8 cellular contexts compared by ENCODE assay signal in the genomic region with DNA sequence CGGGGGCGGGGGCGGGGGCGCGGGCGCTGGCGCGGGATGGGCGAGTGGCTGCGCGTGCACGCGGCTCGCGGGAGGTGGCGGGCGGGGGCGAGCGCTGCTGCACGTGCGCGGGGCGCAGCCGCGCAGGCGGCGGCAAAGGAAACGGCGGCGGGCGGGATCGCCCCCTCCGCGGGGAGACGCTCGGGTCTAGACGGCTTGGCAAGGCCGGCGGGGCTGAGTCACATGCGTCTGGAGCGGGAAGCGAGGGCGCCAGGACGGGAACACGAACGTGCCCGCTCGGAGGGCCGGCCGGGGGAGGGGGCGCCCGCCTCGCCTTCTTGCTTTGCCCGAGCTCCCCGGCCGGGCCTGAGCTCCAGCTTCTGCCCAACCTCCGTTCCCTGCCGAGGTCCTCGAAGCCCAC. TPM values are rescaled to one million over a fixed set of nuclear protein-coding genes. Genes with fewer than 3 reads are reported as not detected.
A peak's percentile ranks its signal among the peaks of the same experiment; 100 is the strongest.
DNase-seq lines count a peak whose midpoint lies in the region; ATAC-seq and TF ChIP-seq lines count a peak whose summit lies in the region.

No MANE protein-coding gene starts in this region.

- WGBS in IMR-90 (ENCODE audit: extremely low coverage in 2 of 2, insufficient read length in 1 of 2), 2 experiments: 9% methylated on average over 13 of the region's 59 CpGs; no CpG with 5 or more reads in 1 of the 2 experiments
- WGBS in esophagus squamous epithelium, 2 donors: no CpG with 5 or more reads among the region's 59 CpGs

- peaks cover 23% of the 10 kb centered on the region for H3K9me1 ChIP-seq in IMR-90 (ENCODE audit: insufficient read depth, low read length)

- H3K4ac ChIP-seq in IMR-90 (ENCODE audit: low read depth, low read length): peak overlapping the region; percentile 72

- no peak overlapping the region for H3K9ac ChIP-seq in IMR-90 (ENCODE audit: low read depth, low read length)

- H3K4me1 ChIP-seq in IMR-90 (ENCODE audit: control insufficient read depth, insufficient read depth, low read length) (peaks cover 33% of the 10 kb centered on the region), esophagus squamous epithelium (peaks cover 12 to 46% (median 13%) of the 10 kb centered on the region in 3 donors)

- no peaks in the 10 kb centered on the region for H3K27me3 ChIP-seq in IMR-90 (ENCODE audit: control insufficient read depth, insufficient read depth, low read length)
- H3K27me3 ChIP-seq in esophagus squamous epithelium: no peaks in the 10 kb centered on the region

- no peaks in the 10 kb centered on the region for H3K27me3 Mint-ChIP-seq in activated CD8-positive, alpha-beta T cell treated with anti-CD3 and anti-CD28 coated beads for 36 hours

- DNase-seq in IMR-90 (peak; percentile 46), esophagus squamous epithelium (lab: John Stamatoyannopoulos, UW) (no peak), pulmonary artery endothelial cell (ENCODE audit: low read depth, low spot score) (peak; percentile 24), KG1 (lab: John Stamatoyannopoulos, UW) (no peak), middle frontal gyrus (ENCODE audit: extremely low spot score, low spot score) (no peak)
- peak; percentile 42 for DNase-seq in activated CD8-positive, alpha-beta T cell treated with anti-CD3 and anti-CD28 coated beads for 36 hours

- H4K5ac ChIP-seq in IMR-90 (ENCODE audit: low read depth, low read length): peak overlapping the region; percentile 77

- no peaks in the 10 kb centered on the region for H3K36me3 Mint-ChIP-seq in activated CD8-positive, alpha-beta T cell treated with anti-CD3 and anti-CD28 coated beads for 36 hours (ENCODE audit: low read depth)

- intact Hi-C loops in IMR-90 (cut with micrococcal nuclease): no loop called here
- intact Hi-C loops in activated CD8-positive, alpha-beta T cell treated with anti-CD3 and anti-CD28 coated beads for 36 hours (cut with micrococcal nuclease): loop anchor here (5.0 kb wide), 1 partner anchor 33 kb away; no protein-coding TSS in a partner anchor
- intact Hi-C loops in esophagus squamous epithelium (cut with DNase I): loop anchor here (5.0 kb wide), 1 partner anchor 33 kb away; no protein-coding TSS in a partner anchor

- H2AFZ ChIP-seq in IMR-90 (replicated peaks; ENCODE audit: low read length, poor library complexity): peak overlapping the region; percentile 79

- no peak overlapping the region for H3K14ac ChIP-seq in IMR-90 (replicated peaks; ENCODE audit: low read depth, low read length)

- H3K27ac ChIP-seq in IMR-90 (ENCODE audit: insufficient read depth, low read length) (peak overlapping the region; percentile 20; the same call in 1 of the 2 replicates), esophagus squamous epithelium (peak overlapping the region in 1 of 4 donors; percentile 28)

- in situ Hi-C loops in IMR-90 (cut with MboI; ENCODE audit: low sequenced_read_pairs): loop anchor here (25.0 kb wide), 1 partner anchor 437 kb away; no protein-coding TSS in a partner anchor

- H3K27ac Mint-ChIP-seq in activated CD8-positive, alpha-beta T cell treated with anti-CD3 and anti-CD28 coated beads for 36 hours: no peak overlapping the region

- no TSS peak for BruUV-seq in IMR-90 (replicated peaks; lab: Mats Ljungman, UMichigan)

- 0 out of 3 replicates have a peak overlapping the region, but pooled peaks have one; percentile 50 for H2BK15ac ChIP-seq in IMR-90 (ENCODE audit: low read depth, low read length)

- no peak overlapping the region for H3K4me3 ChIP-seq in IMR-90 (ENCODE audit: insufficient read depth, low read depth, low read length)
- peak overlapping the region; percentile 4 to 56 (median 28) for H3K4me3 ChIP-seq in esophagus squamous epithelium

- H3K23ac ChIP-seq in IMR-90 (ENCODE audit: low read depth, low read length): no peak overlapping the region

- TF ChIP-seq CTCF in IMR-90 (conservative IDR thresholded peaks at IDR 0.05; ENCODE audit: low read depth, low read length) (no peak), esophagus squamous epithelium (IDR thresholded peaks at IDR 0.05) (no peak)
- no peak for TF ChIP-seq CTCF in activated CD8-positive, alpha-beta T cell treated with anti-CD3 and anti-CD28 coated beads for 36 hours (IDR thresholded peaks at IDR 0.05)

- no peaks in the 10 kb centered on the region for H3K36me3 ChIP-seq in IMR-90 (ENCODE audit: control insufficient read depth, insufficient read depth, low read length)
- no peaks in the 10 kb centered on the region for H3K36me3 ChIP-seq in esophagus squamous epithelium

- no peak overlapping the region for H3K56ac ChIP-seq in IMR-90 (ENCODE audit: extremely low read depth, insufficient read depth, low read length)

- H3K9me3 ChIP-seq in IMR-90 (ENCODE audit: control insufficient read depth, insufficient read depth, low read length) (no peaks in the 10 kb centered on the region), esophagus squamous epithelium (no peaks in the 10 kb centered on the region)

- H3K4me3 Mint-ChIP-seq in activated CD8-positive, alpha-beta T cell treated with anti-CD3 and anti-CD28 coated beads for 36 hours: no peak overlapping the region

- POLR2A ChIA-PET in IMR-90 (lab: Charles Lee; ENCODE audit: unreplicated experiment): no interaction called here
- POLR2A ChIA-PET in activated CD8-positive, alpha-beta T cell treated with anti-CD3 and anti-CD28 coated beads for 36 hours (lab: Charles Lee): no interaction called here

- no peak for TF ChIP-seq RAD21 in IMR-90 (IDR thresholded peaks at IDR 0.05; ENCODE audit: low read length)

- H4K8ac ChIP-seq in IMR-90 (ENCODE audit: low read depth in 2 of 2, low read length in 2 of 2): peak overlapping the region; percentile 68 to 84; a peak in 2 of 4 replicates

- peak overlapping the region; percentile 43; the same call in 1 of the 2 replicates for H3K18ac ChIP-seq in IMR-90 (ENCODE audit: low read depth, low read length)

- no peak overlapping the region for H2BK20ac ChIP-seq in IMR-90 (ENCODE audit: low read depth, low read length)

- H3K9me3 Mint-ChIP-seq in activated CD8-positive, alpha-beta T cell treated with anti-CD3 and anti-CD28 coated beads for 36 hours: no peaks in the 10 kb centered on the region

- H4K20me1 ChIP-seq in IMR-90 (ENCODE audit: insufficient read depth, low read length): no peaks in the 10 kb centered on the region

- H3K4me2 ChIP-seq in IMR-90 (ENCODE audit: low read depth, low read length): no peak overlapping the region; the same call in 1 of the 2 replicates

- ATAC-seq in IMR-90 (ENCODE audit: low read depth): no peak
- ATAC-seq in activated CD8-positive, alpha-beta T cell treated with anti-CD3 and anti-CD28 coated beads for 36 hours: no peak
- ATAC-seq in GM19035 (IDR thresholded peaks at IDR 0.05; ENCODE audit: unreplicated experiment): no peak
- ATAC-seq in GM21526 (IDR thresholded peaks at IDR 0.05; ENCODE audit: low FRiP score, unreplicated experiment): no peak

- CTCF ChIA-PET in IMR-90 (lab: Yijun Ruan, JAX): no interaction called here
- CTCF ChIA-PET in activated CD8-positive, alpha-beta T cell treated with anti-CD3 and anti-CD28 coated beads for 36 hours (lab: Charles Lee): no interaction called here

- H3K79me1 ChIP-seq in IMR-90 (ENCODE audit: low read depth in 1 of 2, low read length in 2 of 2): peaks cover 0 to 9% of the 10 kb centered on the region in 2 experiments; a peak in 1 of 4 replicates

- H2BK120ac ChIP-seq in IMR-90 (ENCODE audit: low read depth, low read length): peak overlapping the region; percentile 99

- H2BK5ac ChIP-seq in IMR-90 (ENCODE audit: low read depth, low read length, poor library complexity, severe bottlenecking): peak overlapping the region; percentile 31

- TF ChIP-seq POLR2A in IMR-90 (IDR thresholded peaks at IDR 0.05; ENCODE audit: low read depth, low read length) (no peak), esophagus squamous epithelium (IDR thresholded peaks at IDR 0.05) (no peak)

- peak overlapping the region; percentile 21; the same call in 1 of the 2 replicates for H4K91ac ChIP-seq in IMR-90 (ENCODE audit: insufficient read depth, low read depth, low read length)

- dilution Hi-C loops in IMR-90 (cut with HindIII; ENCODE audit: low sequenced_read_pairs, unreplicated experiment): no loop called here

- H2AK5ac ChIP-seq in IMR-90 (ENCODE audit: low read depth, low read length): peak overlapping the region; percentile 59; the same call in 1 of the 2 replicates

- peak overlapping the region; percentile 92 for H2AK9ac ChIP-seq in IMR-90 (replicated peaks; ENCODE audit: low read depth, low read length, poor library complexity)

- H3K4me1 Mint-ChIP-seq in activated CD8-positive, alpha-beta T cell treated with anti-CD3 and anti-CD28 coated beads for 36 hours (ENCODE audit: low read depth): peaks cover 8% of the 10 kb centered on the region

RNA-seq across cellular contexts. Expression of gene HAUS7, which starts 4.3 kb away (rescaled TPM):
- total RNA-seq in IMR-90 (2012; rRNA removed) (10.8 TPM in 2 replicates), esophagus squamous epithelium (10 to 100 TPM in 3 of 4 donors, 1 to 10 TPM in 1; 8.8 to 21.0 (median 12.1) TPM), pulmonary artery endothelial cell (25.3 and 32.1 TPM in 2 replicates)
- 25.9 and 27.7 TPM in 2 replicates for polyA plus RNA-seq in IMR-90 (2012; rRNA removed)
- polyA plus RNA-seq in IMR-90 (2012; cell fraction: cytosol; rRNA removed): 22.1 and 24.3 TPM in 2 replicates
- 188 and 200 TPM in 2 replicates for polyA plus RNA-seq in IMR-90 (2012; cell fraction: nucleus; rRNA removed; ENCODE audit: low replicate concordance)
- 10 to 100 TPM; 47.2 to 58.8 TPM for total RNA-seq in activated CD8-positive, alpha-beta T cell treated with anti-CD3 and anti-CD28 coated beads for 36 hours

RNA-seq across cellular contexts. Expression of gene BGN, which starts 20.1 kb away (rescaled TPM):
- 10.0 and 11.3 TPM in 2 replicates for total RNA-seq in IMR-90 (2012; rRNA removed)
- polyA plus RNA-seq in IMR-90 (2012; rRNA removed): 269 and 298 TPM in 2 replicates
- 360 and 422 TPM in 2 replicates for polyA plus RNA-seq in IMR-90 (2012; cell fraction: cytosol; rRNA removed)
- polyA plus RNA-seq in IMR-90 (2012; cell fraction: nucleus; rRNA removed; ENCODE audit: low replicate concordance): 90.5 and 138 TPM in 2 replicates
- not detected for total RNA-seq in activated CD8-positive, alpha-beta T cell treated with anti-CD3 and anti-CD28 coated beads for 36 hours
- 10 to 100 TPM in 3 of 4 donors, 1 to 10 TPM in 1; 6.7 to 26.7 (median 15.7) TPM for total RNA-seq in esophagus squamous epithelium
- 22.9 and 35.6 TPM in 2 replicates for total RNA-seq in pulmonary artery endothelial cell

RNA-seq across cellular contexts. Expression of gene TREX2, which starts 28.9 kb away (rescaled TPM):
- total RNA-seq in IMR-90 (2012; rRNA removed): 0.36 and 0.56 TPM in 2 replicates
- polyA plus RNA-seq in IMR-90 (2012; rRNA removed): 0.84 and 1.1 TPM in 2 replicates
- polyA plus RNA-seq in IMR-90 (2012; cell fraction: cytosol; rRNA removed): 0.30 and 0.63 TPM in 2 replicates
- 8.3 and 18.4 TPM in 2 replicates for polyA plus RNA-seq in IMR-90 (2012; cell fraction: nucleus; rRNA removed; ENCODE audit: low replicate concordance)
- total RNA-seq in activated CD8-positive, alpha-beta T cell treated with anti-CD3 and anti-CD28 coated beads for 36 hours: 1 to 10 TPM in 1 of 2 experiments, under 1 TPM in 1; 0.78 to 1.4 TPM
- 1 to 10 TPM; 1.4 to 6.6 (median 4.3) TPM for total RNA-seq in esophagus squamous epithelium
- 0.73 and 1.0 TPM in 2 replicates for total RNA-seq in pulmonary artery endothelial cell

RNA-seq across cellular contexts. Expression of gene ATP2B3, which starts 42.7 kb away (rescaled TPM):
- total RNA-seq in IMR-90 (2012; rRNA removed): under 0.01 TPM in 1 of 2 replicates, not detected in the other
- 0.03 and 0.06 TPM in 2 replicates for polyA plus RNA-seq in IMR-90 (2012; rRNA removed)
- 0.03 TPM in 1 of 2 replicates, not detected in the other for polyA plus RNA-seq in IMR-90 (2012; cell fraction: cytosol; rRNA removed)
- 0.26 and 0.38 TPM in 2 replicates for polyA plus RNA-seq in IMR-90 (2012; cell fraction: nucleus; rRNA removed; ENCODE audit: low replicate concordance)
- total RNA-seq in activated CD8-positive, alpha-beta T cell treated with anti-CD3 and anti-CD28 coated beads for 36 hours: not detected
- not detected for total RNA-seq in esophagus squamous epithelium
- total RNA-seq in pulmonary artery endothelial cell: 0.11 TPM in 1 of 2 replicates, not detected in the other

Comparison
In these comparisons a context has a peak if more than half of its experiments do, and no peak if none do; other contexts are left out.
1. DNase-seq: peak in IMR-90 (single experiment), activated CD8-positive, alpha-beta T cell treated with anti-CD3 and anti-CD28 coated beads for 36 hours (single experiment) and pulmonary artery endothelial cell (single experiment); none in esophagus squamous epithelium (single experiment), KG1 (single experiment) and middle frontal gyrus (single experiment).
2. RNA of gene BGN, which starts 20.1 kb away (total RNA-seq): 22.9 to 35.6 TPM in pulmonary artery endothelial cell, 6.7 to 26.7 TPM in esophagus squamous epithelium and 10.0 to 11.3 TPM in IMR-90; not detected in activated CD8-positive, alpha-beta T cell treated with anti-CD3 and anti-CD28 coated beads for 36 hours; every median in the first group is over 4 times any median in the second.